Comparison of ENCODE assay signal across 14 cellular contexts in the genomic region with DNA sequence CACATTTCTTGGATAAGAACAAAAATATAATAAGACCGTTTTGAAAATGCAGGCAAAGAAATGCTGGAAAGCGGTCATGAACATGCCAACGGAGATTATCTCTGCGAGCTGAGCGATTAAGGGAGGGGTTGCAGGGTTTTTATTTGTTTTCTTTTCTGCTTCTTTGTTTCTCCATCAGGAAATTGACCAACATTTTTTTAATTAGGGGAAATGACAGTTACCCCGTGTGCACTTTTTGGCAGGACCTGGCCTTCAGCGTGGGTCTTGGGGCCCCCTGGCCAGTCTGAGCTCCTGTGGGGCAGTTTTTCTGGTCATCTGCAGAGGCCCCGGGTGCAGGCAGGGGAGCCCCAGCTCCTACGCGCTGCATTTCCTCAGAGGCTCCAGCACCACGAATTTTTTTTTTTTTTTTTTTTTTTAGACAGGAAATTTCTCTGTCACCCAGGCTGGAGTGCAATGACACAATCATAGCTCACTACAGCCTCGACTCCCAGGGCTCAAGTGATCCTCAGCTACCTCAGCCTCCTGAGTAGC. TPM values are rescaled to one million over a fixed set of nuclear protein-coding genes. Genes with fewer than 3 reads are reported as not detected.
DNase-seq lines count a peak whose midpoint lies in the region; ATAC-seq and TF ChIP-seq lines count a peak whose summit lies in the region.
"Had no signal": no experiment of that assay in that cellular context is flagged by ENCODE, and none has a peak within 500 bp of the region (broad histone marks: within the 10 kb centered on the region; RNA-seq: fewer than 3 reads in every experiment).

No MANE protein-coding gene starts in this region.

- TF ChIP-seq EP300 in SK-N-SH (IDR thresholded peaks at IDR 0.05; ENCODE audit: borderline replicate concordance in 1 of 2, low read depth in 1 of 2, low read length in 1 of 2) = no peak

- POLR2A ChIA-PET in SK-N-SH (lab: Yijun Ruan, JAX) = no interaction called here

- H3K9me2 ChIP-seq in SK-N-SH = no peaks in the 10 kb centered on the region

- no peak overlapping the region for H3K27ac ChIP-seq in SK-N-SH (ENCODE audit: low read depth in 2 of 2, low read length in 1 of 2)
- peak overlapping the region; percentile 61 for H3K27ac ChIP-seq in upper lobe of right lung
- H3K27ac ChIP-seq: 22Rv1 had no signal

- H3K4me1 ChIP-seq in SK-N-SH (ENCODE audit: control insufficient read depth in 1 of 2, insufficient read depth in 2 of 2, low read depth in 1 of 2, low read length in 1 of 2) (peaks cover 0 to 15% of the 10 kb centered on the region in 2 experiments; a peak in 2 of 4 replicates), upper lobe of right lung (peaks cover 26% of the 10 kb centered on the region)

- no peak overlapping the region for H3K4me2 ChIP-seq in SK-N-SH

- H3K9me3 ChIP-seq in SK-N-SH = no peaks in the 10 kb centered on the region
- no peaks in the 10 kb centered on the region for H3K9me3 ChIP-seq in upper lobe of right lung

- in situ Hi-C loops in GM13976 (cut with MboI; ENCODE audit: low sequenced_read_pairs, unreplicated experiment) = no loop called here

- CTCF ChIA-PET in SK-N-SH (lab: Yijun Ruan, JAX) = interaction anchor here (0.6 to 0.7 kb wide), 2 partner anchors 25 to 333 kb away, joined by 3 read pairs; no protein-coding TSS in a partner anchor

- H2AFZ ChIP-seq in SK-N-SH (ENCODE audit: low read depth) = peak overlapping the region; percentile 68; the same call in 1 of the 2 replicates

- no peaks in the 10 kb centered on the region for H3K79me2 ChIP-seq in SK-N-SH (ENCODE audit: insufficient read depth)

- H3F3A ChIP-seq in SK-N-SH (replicated peaks; ENCODE audit: insufficient read depth) = peaks cover 18% of the 10 kb centered on the region

- no peaks in the 10 kb centered on the region for H3K27me3 ChIP-seq in SK-N-SH (ENCODE audit: insufficient read depth)
- no peaks in the 10 kb centered on the region for H3K27me3 ChIP-seq in upper lobe of right lung

- intact Hi-C loops in upper lobe of right lung (cut with DNase I) = no loop called here

- H3K36me3 ChIP-seq in SK-N-SH (replicated peaks in 1 of 2; ENCODE audit: control insufficient read depth in 1 of 2, insufficient read depth in 2 of 2, low read length in 1 of 2) = no peaks in the 10 kb centered on the region
- H3K36me3 ChIP-seq in upper lobe of right lung = no peaks in the 10 kb centered on the region

- TF ChIP-seq CTCF in SK-N-SH (IDR thresholded peaks at IDR 0.05) (no peak), upper lobe of right lung (IDR thresholded peaks at IDR 0.05) (no peak), GM13976 (IDR thresholded peaks at IDR 0.05; ENCODE audit: borderline replicate concordance, control extremely low read depth, extremely low read depth, insufficient read depth, missing control alignments) (no peak)

- TF ChIP-seq RAD21 in SK-N-SH (IDR thresholded peaks at IDR 0.05; ENCODE audit: low read length) = no peak

- H3K4me3 ChIP-seq in SK-N-SH (ENCODE audit: low read depth in 2 of 2, low read length in 1 of 2) = no peak overlapping the region
- H3K4me3 ChIP-seq in upper lobe of right lung = no peak overlapping the region

- DNase-seq in SK-N-SH = no peak
- DNase-seq in amniotic stem cell (lab: John Stamatoyannopoulos, UW) = peak; percentile 35
- DNase-seq in iris pigment epithelial cell (ENCODE audit: low read depth) = peak; percentile 42
- DNase-seq in upper lobe of right lung = no peak
- no peak for DNase-seq in GM13976 (ENCODE audit: low spot score)
- DNase-seq in middle frontal gyrus (ENCODE audit: extremely low spot score, low spot score) = no peak
- DNase-seq: activated B cell treated with CpG ODN at 0.5 μM for 24 hours; activated effector memory CD4-positive, alpha-beta T cell treated with anti-CD3 and anti-CD28 coated beads, Interleukin-2, amount 50 U/mL, for 16 hours; kidney glomerular epithelial cell; NCI-H526; stimulated activated CD8-positive, alpha-beta memory T cell treated with anti-CD3 and anti-CD28 coated beads, Interleukin-4, amount 100 ng/mL, for 48 hours had no signal

- ATAC-seq in SK-N-SH treated with all-trans-retinoic acid at 6 μM for 48 hours = no peak
- ATAC-seq in upper lobe of right lung = peak; percentile 52
- no peak for ATAC-seq in GM21381 (IDR thresholded peaks at IDR 0.05; ENCODE audit: unreplicated experiment)

- H4K20me1 ChIP-seq in SK-N-SH (ENCODE audit: insufficient read depth) = no peaks in the 10 kb centered on the region

- WGBS in SK-N-SH (ENCODE audit: low lambda C conversion rate) = 60% methylated on average over 12 of the region's 12 CpGs

- no peak overlapping the region for H3K9ac ChIP-seq in SK-N-SH

TF ChIP-seq in SK-N-SH, 30 proteins besides CTCF, POLR2A, EP300 and RAD21 (continues in another document):
- TF ChIP-seq EZH2phosphoT487 (IDR thresholded peaks at IDR 0.05; ENCODE audit: borderline replicate concordance, low read depth) = no peak
- TF ChIP-seq RXRA (IDR thresholded peaks at IDR 0.05; ENCODE audit: borderline replicate concordance, low read depth) = no peak
- no peak for TF ChIP-seq MXI1 (IDR thresholded peaks at IDR 0.05; ENCODE audit: low read depth, low read length)
- TF ChIP-seq SMC3 (IDR thresholded peaks at IDR 0.05; ENCODE audit: low read depth, low read length) = no peak
- no peak for TF ChIP-seq MEF2A (IDR thresholded peaks at IDR 0.05; ENCODE audit: borderline replicate concordance, low read depth)
- TF ChIP-seq TAF1 (IDR thresholded peaks at IDR 0.05; ENCODE audit: borderline replicate concordance, low read depth, low read length) = no peak
- no peak for TF ChIP-seq JUND (IDR thresholded peaks at IDR 0.05)
- TF ChIP-seq SIN3A (IDR thresholded peaks at IDR 0.05; ENCODE audit: borderline replicate concordance, low read depth, low read length) = no peak
- no peak for TF ChIP-seq TEAD4 (IDR thresholded peaks at IDR 0.05; ENCODE audit: borderline replicate concordance, insufficient read depth)
- TF ChIP-seq RCOR1 (IDR thresholded peaks at IDR 0.05; ENCODE audit: low read length) = no peak
- no peak for TF ChIP-seq NRF1 (IDR thresholded peaks at IDR 0.05; ENCODE audit: low read depth, low read length)
- TF ChIP-seq, protein P1, sequence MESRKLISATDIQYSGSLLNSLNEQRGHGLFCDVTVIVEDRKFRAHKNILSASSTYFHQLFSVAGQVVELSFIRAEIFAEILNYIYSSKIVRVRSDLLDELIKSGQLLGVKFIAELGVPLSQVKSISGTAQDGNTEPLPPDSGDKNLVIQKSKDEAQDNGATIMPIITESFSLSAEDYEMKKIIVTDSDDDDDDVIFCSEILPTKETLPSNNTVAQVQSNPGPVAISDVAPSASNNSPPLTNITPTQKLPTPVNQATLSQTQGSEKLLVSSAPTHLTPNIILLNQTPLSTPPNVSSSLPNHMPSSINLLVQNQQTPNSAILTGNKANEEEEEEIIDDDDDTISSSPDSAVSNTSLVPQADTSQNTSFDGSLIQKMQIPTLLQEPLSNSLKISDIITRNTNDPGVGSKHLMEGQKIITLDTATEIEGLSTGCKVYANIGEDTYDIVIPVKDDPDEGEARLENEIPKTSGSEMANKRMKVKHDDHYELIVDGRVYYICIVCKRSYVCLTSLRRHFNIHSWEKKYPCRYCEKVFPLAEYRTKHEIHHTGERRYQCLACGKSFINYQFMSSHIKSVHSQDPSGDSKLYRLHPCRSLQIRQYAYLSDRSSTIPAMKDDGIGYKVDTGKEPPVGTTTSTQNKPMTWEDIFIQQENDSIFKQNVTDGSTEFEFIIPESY (IDR thresholded peaks at IDR 0.05; ENCODE audit: borderline replicate concordance, low read depth) = no peak

TF ChIP-seq in SK-N-SH treated with all-trans-retinoic acid at 6 μM for 48 hours, 23 proteins besides CTCF, POLR2A, EP300 and RAD21 (continues in another document):
- TF ChIP-seq ZFP30 (CRISPR knock-in tag; IDR thresholded peaks at IDR 0.05) (no peak), ZNF565 (CRISPR knock-in tag; conservative IDR thresholded peaks at IDR 0.05; ENCODE audit: low read depth) (no peak), OSR1 (CRISPR knock-in tag; IDR thresholded peaks at IDR 0.05) (no peak)
- TF ChIP-seq, protein P2, sequence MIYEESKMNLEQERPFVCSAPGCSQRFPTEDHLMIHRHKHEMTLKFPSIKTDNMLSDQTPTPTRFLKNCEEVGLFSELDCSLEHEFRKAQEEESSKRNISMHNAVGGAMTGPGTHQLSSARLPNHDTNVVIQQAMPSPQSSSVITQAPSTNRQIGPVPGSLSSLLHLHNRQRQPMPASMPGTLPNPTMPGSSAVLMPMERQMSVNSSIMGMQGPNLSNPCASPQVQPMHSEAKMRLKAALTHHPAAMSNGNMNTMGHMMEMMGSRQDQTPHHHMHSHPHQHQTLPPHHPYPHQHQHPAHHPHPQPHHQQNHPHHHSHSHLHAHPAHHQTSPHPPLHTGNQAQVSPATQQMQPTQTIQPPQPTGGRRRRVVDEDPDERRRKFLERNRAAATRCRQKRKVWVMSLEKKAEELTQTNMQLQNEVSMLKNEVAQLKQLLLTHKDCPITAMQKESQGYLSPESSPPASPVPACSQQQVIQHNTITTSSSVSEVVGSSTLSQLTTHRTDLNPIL (CRISPR knock-in tag; IDR thresholded peaks at IDR 0.05; ENCODE audit: low read depth) = no peak
- TF ChIP-seq, protein P3, sequence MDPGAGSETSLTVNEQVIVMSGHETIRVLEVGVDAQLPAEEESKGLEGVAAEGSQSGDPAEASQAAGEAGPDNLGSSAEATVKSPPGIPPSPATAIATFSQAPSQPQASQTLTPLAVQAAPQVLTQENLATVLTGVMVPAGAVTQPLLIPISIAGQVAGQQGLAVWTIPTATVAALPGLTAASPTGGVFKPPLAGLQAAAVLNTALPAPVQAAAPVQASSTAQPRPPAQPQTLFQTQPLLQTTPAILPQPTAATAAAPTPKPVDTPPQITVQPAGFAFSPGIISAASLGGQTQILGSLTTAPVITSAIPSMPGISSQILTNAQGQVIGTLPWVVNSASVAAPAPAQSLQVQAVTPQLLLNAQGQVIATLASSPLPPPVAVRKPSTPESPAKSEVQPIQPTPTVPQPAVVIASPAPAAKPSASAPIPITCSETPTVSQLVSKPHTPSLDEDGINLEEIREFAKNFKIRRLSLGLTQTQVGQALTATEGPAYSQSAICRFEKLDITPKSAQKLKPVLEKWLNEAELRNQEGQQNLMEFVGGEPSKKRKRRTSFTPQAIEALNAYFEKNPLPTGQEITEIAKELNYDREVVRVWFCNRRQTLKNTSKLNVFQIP (CRISPR knock-in tag; IDR thresholded peaks at IDR 0.05; ENCODE audit: borderline replicate concordance, low read depth) = no peak

RNA-seq across cellular contexts. Expression of a gene that starts 31.3 kb away (rescaled TPM):
- 81.0 and 83.0 TPM in 2 replicates for polyA plus RNA-seq in SK-N-SH (2012; rRNA removed)
- polyA plus RNA-seq in SK-N-SH (2012; cell fraction: cytosol; rRNA removed) = 47.0 and 68.7 TPM in 2 replicates
- 122 and 185 TPM in 2 replicates for polyA plus RNA-seq in SK-N-SH (2012; cell fraction: nucleus; rRNA removed)
- total RNA-seq in upper lobe of right lung = 29.3 TPM

RNA-seq across cellular contexts. Expression of a gene that starts 52.9 kb away (rescaled TPM):
- polyA plus RNA-seq in SK-N-SH (2012; rRNA removed) = 81.7 and 86.8 TPM in 2 replicates
- polyA plus RNA-seq in SK-N-SH (2012; cell fraction: cytosol; rRNA removed) = 47.6 and 65.1 TPM in 2 replicates
- 104 and 112 TPM in 2 replicates for polyA plus RNA-seq in SK-N-SH (2012; cell fraction: nucleus; rRNA removed)
- 45.9 TPM for total RNA-seq in upper lobe of right lung

RNA-seq across cellular contexts. Expression of a gene that starts 53.2 kb away (rescaled TPM):
- polyA plus RNA-seq in SK-N-SH (2012; rRNA removed) = 412 and 450 TPM in 2 replicates
- 182 and 282 TPM in 2 replicates for polyA plus RNA-seq in SK-N-SH (2012; cell fraction: cytosol; rRNA removed)
- 272 and 273 TPM in 2 replicates for polyA plus RNA-seq in SK-N-SH (2012; cell fraction: nucleus; rRNA removed)
- 141 TPM for total RNA-seq in upper lobe of right lung

Comparison
In these comparisons a context has a peak if more than half of its experiments do, and no peak if none do; other contexts are left out.
1. DNase-seq: peak in amniotic stem cell (single experiment) and iris pigment epithelial cell (single experiment); none in SK-N-SH (single experiment), upper lobe of right lung (single experiment), GM13976 (single experiment) and middle frontal gyrus (single experiment).